2 cellular contexts compared by ENCODE assay signal in the genomic region with DNA sequence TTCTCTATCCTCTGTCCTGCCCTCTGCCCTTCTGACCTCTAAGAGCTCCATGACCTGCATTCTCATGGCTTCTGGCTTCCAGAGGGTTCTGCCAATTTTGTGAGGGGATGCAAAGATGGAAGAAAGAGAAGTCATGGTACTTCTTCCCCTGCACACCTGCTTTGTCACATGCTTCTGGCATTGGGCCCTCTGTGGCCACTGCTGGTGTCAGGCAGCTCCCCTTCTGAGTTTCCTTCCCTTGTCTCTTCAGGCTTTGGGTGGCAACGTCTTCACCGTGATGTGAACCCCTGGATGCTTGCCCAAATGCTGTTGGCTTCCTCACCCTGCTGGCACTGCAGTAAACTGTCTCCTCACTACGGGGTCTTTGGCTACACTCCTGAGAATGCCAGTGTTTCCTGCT.
TF ChIP-seq lines count a peak whose summit lies in the region.

No MANE protein-coding gene starts in this region.

TF ChIP-seq in A549, 52 proteins besides CTCF, POLR2A, EP300 and RAD21 (continued from another document):
- TF ChIP-seq ZSCAN20 (CRISPR knock-in tag; IDR thresholded peaks at IDR 0.05) (no peak), ZNF302 (CRISPR knock-in tag; IDR thresholded peaks at IDR 0.05) (no peak), PHF8 (IDR thresholded peaks at IDR 0.05; ENCODE audit: borderline replicate concordance, low read depth) (no peak), BHLHE40 (IDR thresholded peaks at IDR 0.05; ENCODE audit: low read depth, low read length) (no peak), JUNB (IDR thresholded peaks at IDR 0.05) (no peak)

TF ChIP-seq in IMR-90, 13 proteins besides CTCF, POLR2A, EP300 and RAD21 (continued from another document):
- TF ChIP-seq RCOR1 (IDR thresholded peaks at IDR 0.05; ENCODE audit: insufficient replicate concordance, low read length) (no peak), MAZ (IDR thresholded peaks at IDR 0.05; ENCODE audit: borderline replicate concordance, low read depth, low read length) (no peak), BHLHE40 (IDR thresholded peaks at IDR 0.05; ENCODE audit: low read depth, low read length) (no peak), MXI1 (IDR thresholded peaks at IDR 0.05; ENCODE audit: borderline replicate concordance, low read depth, low read length) (no peak), CEBPB (IDR thresholded peaks at IDR 0.05; ENCODE audit: low read depth, low read length) (no peak), NFE2L2 (IDR thresholded peaks at IDR 0.05; ENCODE audit: low read depth, low read length) (no peak)
- TF ChIP-seq, protein P1, sequence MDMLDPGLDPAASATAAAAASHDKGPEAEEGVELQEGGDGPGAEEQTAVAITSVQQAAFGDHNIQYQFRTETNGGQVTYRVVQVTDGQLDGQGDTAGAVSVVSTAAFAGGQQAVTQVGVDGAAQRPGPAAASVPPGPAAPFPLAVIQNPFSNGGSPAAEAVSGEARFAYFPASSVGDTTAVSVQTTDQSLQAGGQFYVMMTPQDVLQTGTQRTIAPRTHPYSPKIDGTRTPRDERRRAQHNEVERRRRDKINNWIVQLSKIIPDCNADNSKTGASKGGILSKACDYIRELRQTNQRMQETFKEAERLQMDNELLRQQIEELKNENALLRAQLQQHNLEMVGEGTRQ (IDR thresholded peaks at IDR 0.05; ENCODE audit: low read depth, low read length), result no peak
TF ChIP-seq in IMR-90: peak in this region for 0.
